Comparison of ENCODE assay signal across 8 cellular contexts in genomic region chr3:192850501-192850981, GRCh38.
DNase-seq lines count a peak whose midpoint lies in the region; ATAC-seq and TF ChIP-seq lines count a peak whose summit lies in the region.

No MANE protein-coding gene starts in this region.

- intact Hi-C loops in activated CD8-positive, alpha-beta T cell treated with anti-CD3 and anti-CD28 coated beads for 36 hours (cut with micrococcal nuclease): no loop called here
- intact Hi-C loops in body of pancreas (cut with DNase I): no loop called here

- TF ChIP-seq CTCF in activated CD8-positive, alpha-beta T cell treated with anti-CD3 and anti-CD28 coated beads for 36 hours (IDR thresholded peaks at IDR 0.05): no peak
- no peak for TF ChIP-seq CTCF in body of pancreas (IDR thresholded peaks at IDR 0.05)

- H3K9me3 Mint-ChIP-seq in activated CD8-positive, alpha-beta T cell treated with anti-CD3 and anti-CD28 coated beads for 36 hours: no peaks in the 10 kb centered on the region
- H3K9me3 Mint-ChIP-seq in memory B cell: no peaks in the 10 kb centered on the region

- H3K27me3 Mint-ChIP-seq in activated CD8-positive, alpha-beta T cell treated with anti-CD3 and anti-CD28 coated beads for 36 hours: no peaks in the 10 kb centered on the region
- peaks cover 3% of the 10 kb centered on the region for H3K27me3 Mint-ChIP-seq in memory B cell

- H3K36me3 Mint-ChIP-seq in activated CD8-positive, alpha-beta T cell treated with anti-CD3 and anti-CD28 coated beads for 36 hours (ENCODE audit: low read depth): no peaks in the 10 kb centered on the region
- no peaks in the 10 kb centered on the region for H3K36me3 Mint-ChIP-seq in memory B cell

- POLR2A ChIA-PET in activated CD8-positive, alpha-beta T cell treated with anti-CD3 and anti-CD28 coated beads for 36 hours (lab: Charles Lee): interaction anchor here (1.0 to 1.8 kb wide), 4 partner anchors 11 to 46 kb away, joined by 3 to 6 read pairs (median 5); no protein-coding TSS in a partner anchor

- in situ Hi-C loops in ACHN (cut with HindIII; ENCODE audit: low pct_ligation_motif_present, low pct_unique_long_range_greater_than_20kb, low sequenced_read_pairs): no loop called here

- H3K4me3 Mint-ChIP-seq in activated CD8-positive, alpha-beta T cell treated with anti-CD3 and anti-CD28 coated beads for 36 hours: peak overlapping the region; percentile 30
- H3K4me3 Mint-ChIP-seq in memory B cell: peak overlapping the region; percentile 66

- H3K27ac ChIP-seq in body of pancreas: no peak overlapping the region

- H3K4me1 ChIP-seq in body of pancreas: peaks cover 22% of the 10 kb centered on the region

- ATAC-seq in GM19455 (IDR thresholded peaks at IDR 0.05; ENCODE audit: unreplicated experiment): peak; percentile 60
- ATAC-seq in HG03521 (IDR thresholded peaks at IDR 0.05; ENCODE audit: unreplicated experiment): peak; percentile 75
- ATAC-seq in activated CD8-positive, alpha-beta T cell treated with anti-CD3 and anti-CD28 coated beads for 36 hours: peak; percentile 92
- peak; percentile 58 for ATAC-seq in memory B cell (ENCODE audit: low read depth)
- ATAC-seq in body of pancreas: no peak

- CTCF ChIA-PET in activated CD8-positive, alpha-beta T cell treated with anti-CD3 and anti-CD28 coated beads for 36 hours (lab: Charles Lee): interaction anchor here (0.8 to 1.5 kb wide), 4 partner anchors 11 to 44 kb away, joined by 3 to 5 read pairs (median 4); no protein-coding TSS in a partner anchor

- no peak overlapping the region for H3K4me3 ChIP-seq in body of pancreas

- no peaks in the 10 kb centered on the region for H3K27me3 ChIP-seq in body of pancreas

- peaks cover 21% of the 10 kb centered on the region for H3K4me1 Mint-ChIP-seq in activated CD8-positive, alpha-beta T cell treated with anti-CD3 and anti-CD28 coated beads for 36 hours (ENCODE audit: low read depth)
- peaks cover 27% of the 10 kb centered on the region for H3K4me1 Mint-ChIP-seq in memory B cell

- DNase-seq in ACHN: peak; percentile 24
- peak; percentile 79 for DNase-seq in activated CD8-positive, alpha-beta T cell treated with anti-CD3 and anti-CD28 coated beads for 36 hours
- no peak for DNase-seq in memory B cell (ENCODE audit: low spot score in 2 of 2)
- no peak for DNase-seq in NCI-H1105 treated with DMSO at 0.1 percent for 48 hours (lab: John Stamatoyannopoulos, UW)
- DNase-seq in RPMI8226: no peak
- no peak for DNase-seq in body of pancreas

- peak overlapping the region; percentile 74 for H3K27ac Mint-ChIP-seq in activated CD8-positive, alpha-beta T cell treated with anti-CD3 and anti-CD28 coated beads for 36 hours
- peak overlapping the region; percentile 82 for H3K27ac Mint-ChIP-seq in memory B cell

- no peak for TF ChIP-seq POLR2A in body of pancreas (IDR thresholded peaks at IDR 0.05)

- no peaks in the 10 kb centered on the region for H3K9me3 ChIP-seq in body of pancreas

- 87 to 88% methylated on average over 10 to 11 of the region's 11 CpGs for WGBS in body of pancreas, 2 donors

- no peaks in the 10 kb centered on the region for H3K36me3 ChIP-seq in body of pancreas (replicated peaks in 1 of 2; ENCODE audit: insufficient read depth in 1 of 2, low read depth in 2 of 2)

Comparison
In these comparisons a context has a peak if more than half of its experiments do, and no peak if none do; other contexts are left out.
1. DNase-seq: peak in ACHN (single experiment) and activated CD8-positive, alpha-beta T cell treated with anti-CD3 and anti-CD28 coated beads for 36 hours (single experiment); none in memory B cell (0 of 2), NCI-H1105 treated with DMSO at 0.1 percent for 48 hours (single experiment), RPMI8226 (single experiment) and body of pancreas (0 of 4).